Comparison of ENCODE assay signal across 13 cellular contexts in genomic region chr1:13829152-13829769, GRCh38.
DNase-seq lines count a peak whose midpoint lies in the region; ATAC-seq and TF ChIP-seq lines count a peak whose summit lies in the region.
"Had no signal": no experiment of that assay in that cellular context is flagged by ENCODE, and none has a peak within 500 bp of the region (broad histone marks: within the 10 kb centered on the region; RNA-seq: fewer than 3 reads in every experiment).

No MANE protein-coding gene starts in this region.

- no peaks in the 10 kb centered on the region for H3K9me3 Mint-ChIP-seq in stimulated activated naive CD8-positive, alpha-beta T cell treated with anti-CD3 and anti-CD28 coated beads, Interleukin-15, amount 100 ng/mL, for 72 hours
- H3K9me3 Mint-ChIP-seq: activated CD4-positive, alpha-beta T cell treated with anti-CD3 and anti-CD28 coated beads, Interleukin-2, amount 10 ng/mL, durations not matched to agents 7 days and 5 days; brain had no signal

- peak overlapping the region; percentile 19 for H3K4me2 ChIP-seq in SU-DHL-6 (ENCODE audit: low read depth, low read length, poor library complexity, severe bottlenecking)

- no peaks in the 10 kb centered on the region for H3K4me1 ChIP-seq in lung (ENCODE audit: control insufficient read depth in 2 of 2, insufficient read depth in 2 of 2, low read length in 2 of 2)
- H3K4me1 ChIP-seq: left ventricle myocardium inferior had no signal

- no peaks in the 10 kb centered on the region for H3K79me2 ChIP-seq in SU-DHL-6 (ENCODE audit: insufficient read depth, low read length)

- no peaks in the 10 kb centered on the region for H3K36me3 ChIP-seq in SU-DHL-6 (ENCODE audit: low read length)
- no peaks in the 10 kb centered on the region for H3K36me3 ChIP-seq in lung (ENCODE audit: control insufficient read depth in 2 of 2, insufficient read depth in 2 of 2, low read length in 2 of 2)
- H3K36me3 ChIP-seq: left ventricle myocardium inferior had no signal

- H3K27ac ChIP-seq in SU-DHL-6 (ENCODE audit: low read depth, low read length), result no peak overlapping the region
- no peak overlapping the region for H3K27ac ChIP-seq in lung (ENCODE audit: low read depth in 1 of 2, low read length in 1 of 2)
- H3K27ac ChIP-seq: left ventricle myocardium inferior had no signal

- no peak overlapping the region for H3K9ac ChIP-seq in SU-DHL-6 (ENCODE audit: low read length)

- TF ChIP-seq CTCF in SU-DHL-6 (IDR thresholded peaks at IDR 0.05; ENCODE audit: insufficient read depth, low read length, poor library complexity, severe bottlenecking) (no peak), lung (IDR thresholded peaks at IDR 0.05; ENCODE audit: control extremely low read depth, extremely low read depth) (no peak)

- no peaks in the 10 kb centered on the region for H3K9me2 ChIP-seq in SU-DHL-6 (replicated peaks; ENCODE audit: insufficient read depth, low read length)

- H3K27me3 Mint-ChIP-seq in stimulated activated naive CD8-positive, alpha-beta T cell treated with anti-CD3 and anti-CD28 coated beads, Interleukin-15, amount 100 ng/mL, for 72 hours, result peaks cover 8% of the 10 kb centered on the region
- H3K27me3 Mint-ChIP-seq: activated CD4-positive, alpha-beta T cell treated with anti-CD3 and anti-CD28 coated beads, Interleukin-2, amount 10 ng/mL, durations not matched to agents 7 days and 5 days had no signal

- H4K20me1 ChIP-seq in SU-DHL-6 (ENCODE audit: low read depth, low read length), result no peaks in the 10 kb centered on the region

- ATAC-seq in stimulated activated naive CD8-positive, alpha-beta T cell treated with anti-CD3 and anti-CD28 coated beads, Interleukin-15, amount 100 ng/mL, for 72 hours, result peak; percentile 27
- ATAC-seq in stimulated activated naive CD8-positive, alpha-beta T cell treated with anti-CD3 and anti-CD28 coated beads, Interleukin-15, Interleukin-2, amounts not matched to agents 100 U/mL and 50 U/mL, for 24 hours, result no peak
- ATAC-seq in lung (ENCODE audit: insufficient read depth, low FRiP score), result no peak

- CTCF ChIA-PET in HEK293T (lab: Yijun Ruan, JAX), result interaction anchor here (0.9 to 1.8 kb wide), 2 partner anchors 131 to 976 kb away, joined by 3 to 16 read pairs; no protein-coding TSS in a partner anchor

- H3K27me3 ChIP-seq in SU-DHL-6 (ENCODE audit: low read length), result no peaks in the 10 kb centered on the region
- H3K27me3 ChIP-seq in lung (ENCODE audit: control insufficient read depth, insufficient read depth), result no peaks in the 10 kb centered on the region

- H2AFZ ChIP-seq in SU-DHL-6 (ENCODE audit: low read depth, low read length, severe bottlenecking), result peak overlapping the region; percentile 62

- H3K4me1 Mint-ChIP-seq in stimulated activated naive CD8-positive, alpha-beta T cell treated with anti-CD3 and anti-CD28 coated beads, Interleukin-15, amount 100 ng/mL, for 72 hours, result peaks cover 8% of the 10 kb centered on the region
- H3K4me1 Mint-ChIP-seq: activated CD4-positive, alpha-beta T cell treated with anti-CD3 and anti-CD28 coated beads, Interleukin-2, amount 10 ng/mL, durations not matched to agents 7 days and 5 days; brain had no signal

- WGBS in lung, 2 donors, result 66 to 81% methylated on average over 10 of the region's 10 CpGs

- H3K27ac Mint-ChIP-seq in stimulated activated naive CD8-positive, alpha-beta T cell treated with anti-CD3 and anti-CD28 coated beads, Interleukin-15, amount 100 ng/mL, for 72 hours, result peak overlapping the region in 1 of 2 donors; percentile 83
- H3K27ac Mint-ChIP-seq: activated CD4-positive, alpha-beta T cell treated with anti-CD3 and anti-CD28 coated beads, Interleukin-2, amount 10 ng/mL, durations not matched to agents 7 days and 5 days; brain had no signal

- H3K4me3 ChIP-seq in SU-DHL-6 (ENCODE audit: insufficient read depth, low read length, poor library complexity, severe bottlenecking) (no peak overlapping the region), lung (no peak overlapping the region)
- H3K4me3 ChIP-seq: left ventricle myocardium inferior had no signal

- DNase-seq in stimulated activated naive CD8-positive, alpha-beta T cell treated with anti-CD3 and anti-CD28 coated beads, Interleukin-15, amount 100 ng/mL, for 72 hours, result no peak
- DNase-seq in stimulated activated naive CD8-positive, alpha-beta T cell treated with anti-CD3 and anti-CD28 coated beads, Interleukin-15, Interleukin-2, amounts not matched to agents 100 U/mL and 50 U/mL, for 24 hours, result no peak
- DNase-seq in lung (ENCODE audit: low spot score) (peak; percentile 46), HEK293T (ENCODE audit: extremely low spot score) (no peak), NCI-H128 (lab: John Stamatoyannopoulos, UW; ENCODE audit: unreplicated experiment) (no peak), SHP77 (lab: John Stamatoyannopoulos, UW) (no peak)
- no peak for DNase-seq in stimulated activated CD4-positive, alpha-beta T cell treated with anti-CD3 and anti-CD28 coated beads, Interleukin-15, amount 100 ng/mL, for 24 hours
- DNase-seq: activated effector memory CD4-positive, alpha-beta T cell treated with anti-CD3 and anti-CD28 coated beads, Interleukin-2, amount 50 U/mL, for 16 hours; HCEC 1CT; left ventricle myocardium inferior had no signal

- POLR2A ChIA-PET in HEK293T (lab: Yijun Ruan, JAX), result no interaction called here

- no peaks in the 10 kb centered on the region for H3F3A ChIP-seq in SU-DHL-6 (ENCODE audit: insufficient read depth)

- peak overlapping the region; percentile 44 to 63 for H3K4me3 Mint-ChIP-seq in stimulated activated naive CD8-positive, alpha-beta T cell treated with anti-CD3 and anti-CD28 coated beads, Interleukin-15, amount 100 ng/mL, for 72 hours
- H3K4me3 Mint-ChIP-seq: activated CD4-positive, alpha-beta T cell treated with anti-CD3 and anti-CD28 coated beads, Interleukin-2, amount 10 ng/mL, durations not matched to agents 7 days and 5 days; brain had no signal

- no peaks in the 10 kb centered on the region for H3K9me3 ChIP-seq in SU-DHL-6 (ENCODE audit: insufficient read depth, low read length)
- no peaks in the 10 kb centered on the region for H3K9me3 ChIP-seq in lung (ENCODE audit: control insufficient read depth in 2 of 2, insufficient read depth in 1 of 2, low read length in 1 of 2)
- H3K9me3 ChIP-seq: left ventricle myocardium inferior had no signal

TF ChIP-seq in HEK293T, 16 proteins besides CTCF, POLR2A, EP300 and RAD21:
- no peak for TF ChIP-seq L3MBTL2 (conservative IDR thresholded peaks at IDR 0.05)
- no peak for TF ChIP-seq FOXM1 (IDR thresholded peaks at IDR 0.05; ENCODE audit: borderline replicate concordance)
- no peak for TF ChIP-seq NFRKB (IDR thresholded peaks at IDR 0.05)
- TF ChIP-seq TARDBP (IDR thresholded peaks at IDR 0.05), result no peak
- no peak for TF ChIP-seq ARNT (IDR thresholded peaks at IDR 0.05)
- no peak for TF ChIP-seq PKNOX1 (IDR thresholded peaks at IDR 0.05)
- TF ChIP-seq FOXA1 (IDR thresholded peaks at IDR 0.05), result no peak
- TF ChIP-seq ZNF384 (IDR thresholded peaks at IDR 0.05), result no peak
- no peak for TF ChIP-seq CTBP1 (IDR thresholded peaks at IDR 0.05; ENCODE audit: borderline replicate concordance)
- TF ChIP-seq FOXK2 (IDR thresholded peaks at IDR 0.05), result no peak
- no peak for TF ChIP-seq SP1 (IDR thresholded peaks at IDR 0.05)
- TF ChIP-seq SUZ12 (IDR thresholded peaks at IDR 0.05), result no peak
- TF ChIP-seq HDGF (IDR thresholded peaks at IDR 0.05; ENCODE audit: borderline replicate concordance), result no peak
- TF ChIP-seq BHLHE40 (IDR thresholded peaks at IDR 0.05; ENCODE audit: borderline replicate concordance), result no peak
- TF ChIP-seq ELF4 (IDR thresholded peaks at IDR 0.05), result no peak
- TF ChIP-seq LEF1 (IDR thresholded peaks at IDR 0.05; ENCODE audit: borderline replicate concordance), result no peak
